In genomic region chr7:55588379-55588699, GRCh38 we compare ENCODE assay signal across 14 cellular contexts.
"Had no signal": no experiment of that assay in that cellular context is flagged by ENCODE, and none has a peak within 500 bp of the region (broad histone marks: within the 10 kb centered on the region; RNA-seq: fewer than 3 reads in every experiment).

No MANE protein-coding gene starts in this region.

- H3K36me3 ChIP-seq: cardiac muscle cell, gastrocnemius medialis, left ventricle myocardium inferior, stomach, thoracic aorta had no signal

- H3K9me3 Mint-ChIP-seq: activated T-cell treated with anti-CD3 and anti-CD28 coated beads, Interleukin-2, amount 50 U/mL, for 72 hours; natural killer cell treated with Interleukin-12 subunit alpha and Interleukin-12 subunit beta and Interleukin-15 and Interleukin-18, amount 100 ng/mL, for 72 hours; T-helper 1 cell treated with Interleukin-12 subunit alpha and Interleukin-12 subunit beta and Interleukin-4 antibody, amounts not matched to agents 30 μg/mL and 1 μg/mL, for 36 hours had no signal

- ATAC-seq: gastrocnemius medialis had no signal

- H3K4me3 Mint-ChIP-seq: activated T-cell treated with anti-CD3 and anti-CD28 coated beads, Interleukin-2, amount 50 U/mL, for 72 hours; natural killer cell treated with Interleukin-12 subunit alpha and Interleukin-12 subunit beta and Interleukin-15 and Interleukin-18, amount 100 ng/mL, for 72 hours; T-helper 1 cell treated with Interleukin-12 subunit alpha and Interleukin-12 subunit beta and Interleukin-4 antibody, amounts not matched to agents 30 μg/mL and 1 μg/mL, for 36 hours had no signal

- H3K4me3 ChIP-seq: cardiac muscle cell, gastrocnemius medialis, left ventricle myocardium inferior, stomach, thoracic aorta had no signal

- DNase-seq: activated CD4-positive, alpha-beta T cell treated with anti-CD3 and anti-CD28 coated beads, Interleukin-2, amount 50 U/mL, for 48 hours; activated CD4-positive, CD25-positive, alpha-beta regulatory T cell; activated naive CD4-positive, alpha-beta T cell; activated T-cell treated with anti-CD3 and anti-CD28 coated beads, Interleukin-2, amount 50 U/mL, for 72 hours; effector CD4-positive, alpha-beta T cell; gastrocnemius medialis; left ventricle myocardium inferior; mesenchymal stem cell; stimulated activated CD4-positive, alpha-beta T cell treated with anti-CD3 and anti-CD28 coated beads, Interleukin-2, amount 100 ng/mL, for 48 hours; stomach had no signal

- H3K27ac ChIP-seq: cardiac muscle cell, gastrocnemius medialis, left ventricle myocardium inferior, stomach, thoracic aorta had no signal

- H3K36me3 Mint-ChIP-seq: natural killer cell treated with Interleukin-12 subunit alpha and Interleukin-12 subunit beta and Interleukin-15 and Interleukin-18, amount 100 ng/mL, for 72 hours had no signal

- H3K27me3 ChIP-seq: cardiac muscle cell, gastrocnemius medialis, stomach had no signal

- H3K27ac Mint-ChIP-seq: activated T-cell treated with anti-CD3 and anti-CD28 coated beads, Interleukin-2, amount 50 U/mL, for 72 hours; T-helper 1 cell treated with Interleukin-12 subunit alpha and Interleukin-12 subunit beta and Interleukin-4 antibody, amounts not matched to agents 30 μg/mL and 1 μg/mL, for 36 hours had no signal

- H3K4me1 ChIP-seq: stomach had no signal

- H3K9me3 ChIP-seq: gastrocnemius medialis, left ventricle myocardium inferior, stomach, thoracic aorta had no signal
